Comparison of ENCODE assay signal across 16 cellular contexts in genomic region chr6:113073611-113074191, GRCh38.
DNase-seq lines count a peak whose midpoint lies in the region; ATAC-seq lines count a peak whose summit lies in the region.
"Had no signal": no experiment of that assay in that cellular context is flagged by ENCODE, and none has a peak within 500 bp of the region (broad histone marks: within the 10 kb centered on the region; RNA-seq: fewer than 3 reads in every experiment).

No MANE protein-coding gene starts in this region.

- no peaks in the 10 kb centered on the region for H3K27me3 ChIP-seq in adipocyte (replicated peaks; ENCODE audit: control insufficient read depth, insufficient read depth, low read length)
- H3K27me3 ChIP-seq: esophagus muscularis mucosa had no signal

- peaks cover 4% of the 10 kb centered on the region for H3K9me3 ChIP-seq in adipocyte (ENCODE audit: control insufficient read depth, low read length)
- H3K9me3 ChIP-seq: esophagus muscularis mucosa had no signal

- in situ Hi-C loops in ACHN (cut with HindIII; ENCODE audit: low pct_ligation_motif_present, low pct_unique_long_range_greater_than_20kb, low sequenced_read_pairs), result no loop called here

- peaks cover 31% of the 10 kb centered on the region for H3K4me1 ChIP-seq in adipocyte (ENCODE audit: control insufficient read depth, insufficient read depth, low read length)
- H3K4me1 ChIP-seq: esophagus muscularis mucosa had no signal

- H3K36me3 ChIP-seq in adipocyte (ENCODE audit: control insufficient read depth, insufficient read depth, low read length, severe bottlenecking), result no peaks in the 10 kb centered on the region
- H3K36me3 ChIP-seq: esophagus muscularis mucosa had no signal

- peak overlapping the region; percentile 14 for H3K9ac ChIP-seq in adipocyte (ENCODE audit: low read length)

- DNase-seq in ACHN (peak; percentile 33), HS-27A (ENCODE audit: low read depth) (peak; percentile 84), adipocyte (ENCODE audit: low read depth) (peak; percentile 74), foreskin melanocyte (peak; percentile 61), NOMO-1 treated with DMSO at 0.1 percent for 48 hours (lab: John Stamatoyannopoulos, UW; ENCODE audit: unreplicated experiment) (no peak)
- no peak for DNase-seq in activated effector memory CD4-positive, alpha-beta T cell treated with Interleukin-2 at 50 U/mL for 16 hours
- DNase-seq: activated CD8-positive, alpha-beta memory T cell treated with anti-CD3 and anti-CD28 coated beads, Interleukin-2, amount 10 ng/mL, durations not matched to agents 7 days and 5 days; mesendoderm; NCI-H1417 treated with DMSO at 0.1 percent for 48 hours; posterior cingulate gyrus; SHP77 treated with DMSO at 0.1 percent for 48 hours had no signal

- H3K4me3 ChIP-seq in adipocyte (ENCODE audit: low read length), result no peak overlapping the region
- H3K4me3 ChIP-seq: coronary artery, esophagus muscularis mucosa had no signal

- ATAC-seq in GM19397 (IDR thresholded peaks at IDR 0.05; ENCODE audit: unreplicated experiment) (no peak), HG02852 (IDR thresholded peaks at IDR 0.05; ENCODE audit: unreplicated experiment) (no peak)
- ATAC-seq: activated CD8-positive, alpha-beta memory T cell treated with anti-CD3 and anti-CD28 coated beads, Interleukin-2, amount 10 ng/mL, durations not matched to agents 7 days and 5 days; activated naive CD4-positive, alpha-beta T cell treated with anti-CD3 and anti-CD28 coated beads, Interleukin-2, amount 50 U/mL, for 72 hours had no signal

Comparison
In these comparisons a context has a peak if more than half of its experiments do, and no peak if none do; other contexts are left out.
1. DNase-seq: peak in ACHN (single experiment), HS-27A (single experiment), adipocyte (single experiment) and foreskin melanocyte (single experiment); none in activated effector memory CD4-positive, alpha-beta T cell treated with Interleukin-2 at 50 U/mL for 16 hours (single experiment) and NOMO-1 treated with DMSO at 0.1 percent for 48 hours (single experiment).